ENCODE assay signal across 1 cellular context in the genomic region with DNA sequence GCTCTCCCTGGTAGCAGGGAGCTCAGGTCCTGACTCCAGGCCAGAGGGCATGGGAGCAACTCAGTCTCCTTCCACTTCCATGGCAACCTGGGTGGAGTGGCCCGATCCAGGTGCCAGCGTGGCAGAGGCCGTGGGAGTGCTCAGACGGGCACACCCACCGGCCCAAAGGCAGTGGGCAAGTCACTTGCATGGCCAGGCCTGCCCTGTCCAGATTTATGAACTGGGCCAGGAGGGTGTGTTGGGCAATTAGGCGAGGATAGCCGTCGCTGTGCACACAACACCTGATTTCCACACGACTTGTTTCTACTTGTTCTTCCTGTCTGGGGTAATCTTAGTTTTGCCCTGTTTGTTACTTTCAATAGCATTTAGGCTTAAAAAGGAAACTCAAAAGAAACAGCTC.
A peak's percentile ranks its signal among the peaks of the same experiment; 100 is the strongest.
TF ChIP-seq lines count a peak whose summit lies in the region.

No MANE protein-coding gene starts in this region.

TF ChIP-seq in HepG2, 621 proteins besides CTCF, POLR2A, EP300 and RAD21:
- TF ChIP-seq ZNF687 (CRISPR knock-in tag; IDR thresholded peaks at IDR 0.05) = peak; percentile 47
- TF ChIP-seq, protein P1, sequence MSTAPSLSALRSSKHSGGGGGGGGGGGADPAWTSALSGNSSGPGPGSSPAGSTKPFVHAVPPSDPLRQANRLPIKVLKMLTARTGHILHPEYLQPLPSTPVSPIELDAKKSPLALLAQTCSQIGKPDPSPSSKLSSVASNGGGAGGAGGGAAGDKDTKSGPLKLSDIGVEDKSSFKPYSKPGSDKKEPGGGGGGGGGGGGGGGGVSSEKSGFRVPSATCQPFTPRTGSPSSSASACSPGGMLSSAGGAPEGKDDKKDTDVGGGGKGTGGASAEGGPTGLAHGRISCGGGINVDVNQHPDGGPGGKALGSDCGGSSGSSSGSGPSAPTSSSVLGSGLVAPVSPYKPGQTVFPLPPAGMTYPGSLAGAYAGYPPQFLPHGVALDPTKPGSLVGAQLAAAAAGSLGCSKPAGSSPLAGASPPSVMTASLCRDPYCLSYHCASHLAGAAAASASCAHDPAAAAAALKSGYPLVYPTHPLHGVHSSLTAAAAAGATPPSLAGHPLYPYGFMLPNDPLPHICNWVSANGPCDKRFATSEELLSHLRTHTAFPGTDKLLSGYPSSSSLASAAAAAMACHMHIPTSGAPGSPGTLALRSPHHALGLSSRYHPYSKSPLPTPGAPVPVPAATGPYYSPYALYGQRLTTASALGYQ (CRISPR knock-in tag; IDR thresholded peaks at IDR 0.05) = no peak
- TF ChIP-seq SKI (IDR thresholded peaks at IDR 0.05; ENCODE audit: partially characterized antibody) = no peak
- 0 out of 2 replicates have a peak, but pooled peaks have one; percentile 19 for TF ChIP-seq CEBPG (CRISPR knock-in tag; IDR thresholded peaks at IDR 0.05)
- no peak for TF ChIP-seq ZNF282 (IDR thresholded peaks at IDR 0.05; ENCODE audit: partially characterized antibody)
- TF ChIP-seq CEBPB (IDR thresholded peaks at IDR 0.05; ENCODE audit: borderline replicate concordance, low read depth, low read length) = peak; percentile 47; the same call in 1 of the 2 replicates
- TF ChIP-seq, protein P2, sequence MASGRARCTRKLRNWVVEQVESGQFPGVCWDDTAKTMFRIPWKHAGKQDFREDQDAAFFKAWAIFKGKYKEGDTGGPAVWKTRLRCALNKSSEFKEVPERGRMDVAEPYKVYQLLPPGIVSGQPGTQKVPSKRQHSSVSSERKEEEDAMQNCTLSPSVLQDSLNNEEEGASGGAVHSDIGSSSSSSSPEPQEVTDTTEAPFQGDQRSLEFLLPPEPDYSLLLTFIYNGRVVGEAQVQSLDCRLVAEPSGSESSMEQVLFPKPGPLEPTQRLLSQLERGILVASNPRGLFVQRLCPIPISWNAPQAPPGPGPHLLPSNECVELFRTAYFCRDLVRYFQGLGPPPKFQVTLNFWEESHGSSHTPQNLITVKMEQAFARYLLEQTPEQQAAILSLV (CRISPR knock-in tag; IDR thresholded peaks at IDR 0.05; ENCODE audit: borderline replicate concordance) = no peak
- TF ChIP-seq GTF2F1 (IDR thresholded peaks at IDR 0.05; ENCODE audit: low read length) = no peak
- TF ChIP-seq SAP130 (CRISPR knock-in tag; IDR thresholded peaks at IDR 0.05; ENCODE audit: low read depth) = no peak
TF ChIP-seq in HepG2: peak in this region for 3.
